36 cellular contexts compared by ENCODE assay signal in the genomic region with DNA sequence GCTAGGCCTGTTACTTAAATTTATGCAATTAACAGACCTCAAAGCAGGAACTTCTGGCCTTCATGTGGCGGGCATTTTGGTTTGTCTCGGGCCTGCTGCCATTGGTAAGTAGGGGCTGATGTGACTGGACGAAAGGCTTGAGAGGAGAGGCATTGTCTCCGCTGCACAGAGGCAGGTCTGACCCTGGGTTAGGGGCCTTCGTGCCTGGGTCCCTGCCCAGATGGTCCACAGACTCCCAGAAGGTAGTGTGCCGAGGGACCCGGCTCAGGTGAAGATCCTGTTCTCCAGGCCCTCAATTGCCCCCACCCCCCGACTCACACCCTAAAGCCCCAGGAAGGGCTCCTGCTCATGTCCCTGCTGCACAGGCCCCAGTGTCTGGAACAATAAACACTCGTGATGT.
"Had no signal": no experiment of that assay in that cellular context is flagged by ENCODE, and none has a peak within 500 bp of the region (broad histone marks: within the 10 kb centered on the region; RNA-seq: fewer than 3 reads in every experiment).

No MANE protein-coding gene starts in this region.

- H3K4me1 ChIP-seq: adrenal gland, body of pancreas, breast epithelium had no signal

- H3K36me3 ChIP-seq: adrenal gland, brain microvascular endothelial cell, breast epithelium had no signal

- H3K4me1 Mint-ChIP-seq: activated B cell treated with CpG ODN at 0.5 μM for 24 hours; activated CD4-positive, alpha-beta T cell treated with anti-CD3 and anti-CD28 coated beads, Interleukin-2, amount 10 ng/mL, durations not matched to agents 24 days and 14 days; activated naive CD8-positive, alpha-beta T cell treated with anti-CD3 and anti-CD28 coated beads for 36 hours; activated T-helper 17 cell treated with anti-CD3 and anti-CD28 coated beads, Interleukin-2, amount 50 U/mL, for 72 hours had no signal

- H3K36me3 Mint-ChIP-seq: activated CD4-positive, alpha-beta memory T cell treated with anti-CD3 and anti-CD28 coated beads for 36 hours; activated naive CD4-positive, alpha-beta T cell treated with anti-CD3 and anti-CD28 coated beads, Interleukin-2, amount 50 U/mL, for 72 hours; activated naive CD8-positive, alpha-beta T cell treated with anti-CD3 and anti-CD28 coated beads for 36 hours had no signal

- H3K27ac Mint-ChIP-seq: activated B cell treated with CpG ODN at 0.5 μM for 24 hours; activated CD4-positive, alpha-beta memory T cell treated with anti-CD3 and anti-CD28 coated beads for 36 hours; activated CD4-positive, alpha-beta T cell treated with anti-CD3 and anti-CD28 coated beads, Interleukin-2, amount 10 ng/mL, durations not matched to agents 24 days and 14 days; activated CD8-positive, alpha-beta T cell treated with anti-CD3 and anti-CD28 coated beads for 36 hours; activated naive CD4-positive, alpha-beta T cell treated with anti-CD3 and anti-CD28 coated beads for 36 hours; activated naive CD4-positive, alpha-beta T cell treated with anti-CD3 and anti-CD28 coated beads, Interleukin-2, amount 50 U/mL, for 72 hours; activated naive CD8-positive, alpha-beta T cell treated with anti-CD3 and anti-CD28 coated beads for 36 hours; activated T-cell treated with anti-CD3 and anti-CD28 coated beads, Interleukin-2, amount 50 U/mL, for 72 hours; activated T-helper 1 cell treated with anti-CD3 and anti-CD28 coated beads, Interleukin-12 subunit alpha, Interleukin-12 subunit beta, Interleukin-2, Interleukin-4 antibody, amounts not matched to agents 30 ng/mL and 10 ng/mL and 1 ng/mL, durations not matched to agents 14 hours and 24 hours and 36 hours; activated T-helper 17 cell treated with anti-CD3 and anti-CD28 coated beads, Interleukin-2, amount 50 U/mL, for 72 hours; T-helper 1 cell treated with Interleukin-12 subunit alpha and Interleukin-12 subunit beta and Interleukin-4 antibody, amounts not matched to agents 30 μg/mL and 1 μg/mL, for 36 hours; T-helper 2 cell treated with Interferon-gamma antibody and Interleukin-4, amounts not matched to agents 5 μg/mL and 100 μg/mL, for 36 hours had no signal

- H3K4me3 Mint-ChIP-seq: activated B cell treated with CpG ODN at 0.5 μM for 24 hours; activated CD4-positive, alpha-beta memory T cell treated with anti-CD3 and anti-CD28 coated beads for 36 hours; activated CD4-positive, alpha-beta T cell treated with anti-CD3 and anti-CD28 coated beads, Interleukin-2, amount 10 ng/mL, durations not matched to agents 24 days and 14 days; activated CD8-positive, alpha-beta T cell treated with anti-CD3 and anti-CD28 coated beads for 36 hours; activated naive CD4-positive, alpha-beta T cell treated with anti-CD3 and anti-CD28 coated beads for 36 hours; activated naive CD8-positive, alpha-beta T cell treated with anti-CD3 and anti-CD28 coated beads for 36 hours; activated T-cell treated with anti-CD3 and anti-CD28 coated beads, Interleukin-2, amount 50 U/mL, for 4 hours; activated T-cell treated with anti-CD3 and anti-CD28 coated beads, Interleukin-2, amount 50 U/mL, for 72 hours; activated T-helper 1 cell treated with anti-CD3 and anti-CD28 coated beads, Interleukin-12 subunit alpha, Interleukin-12 subunit beta, Interleukin-2, Interleukin-4 antibody, amounts not matched to agents 30 ng/mL and 10 ng/mL and 1 ng/mL, durations not matched to agents 14 hours and 24 hours and 36 hours; activated T-helper 17 cell treated with anti-CD3 and anti-CD28 coated beads, Interleukin-2, amount 50 U/mL, for 72 hours; T-helper 1 cell treated with Interleukin-12 subunit alpha and Interleukin-12 subunit beta and Interleukin-4 antibody, amounts not matched to agents 30 μg/mL and 1 μg/mL, for 36 hours; T-helper 2 cell treated with Interferon-gamma antibody and Interleukin-4, amounts not matched to agents 5 μg/mL and 100 μg/mL, for 36 hours had no signal

- H3K27me3 ChIP-seq: adrenal gland, body of pancreas, brain microvascular endothelial cell, breast epithelium had no signal

- H3K27me3 Mint-ChIP-seq: activated B cell treated with CpG ODN at 0.5 μM for 24 hours; activated CD4-positive, alpha-beta memory T cell treated with anti-CD3 and anti-CD28 coated beads for 36 hours; activated CD4-positive, alpha-beta T cell treated with anti-CD3 and anti-CD28 coated beads, Interleukin-2, amount 10 ng/mL, durations not matched to agents 24 days and 14 days; activated CD8-positive, alpha-beta T cell treated with anti-CD3 and anti-CD28 coated beads for 36 hours; activated naive CD8-positive, alpha-beta T cell treated with anti-CD3 and anti-CD28 coated beads for 36 hours; activated T-helper 17 cell treated with anti-CD3 and anti-CD28 coated beads, Interleukin-2, amount 50 U/mL, for 72 hours had no signal

- DNase-seq: activated B cell treated with CpG ODN at 0.5 μM for 24 hours; activated CD4-positive, alpha-beta memory T cell treated with anti-CD3 and anti-CD28 coated beads for 36 hours; activated CD4-positive, alpha-beta T cell treated with anti-CD3 and anti-CD28 coated beads for 4 hours; activated CD4-positive, alpha-beta T cell treated with anti-CD3 and anti-CD28 coated beads, Interleukin-2, amount 10 ng/mL, durations not matched to agents 24 days and 14 days; activated CD4-positive, alpha-beta T cell treated with anti-CD3 and anti-CD28 coated beads, Interleukin-2, amount 50 U/mL, for 1 hour; activated CD4-positive, alpha-beta T cell treated with anti-CD3 and anti-CD28 coated beads, Interleukin-2, amount 50 U/mL, for 4 hours; activated CD4-positive, CD25-positive, alpha-beta regulatory T cell treated with anti-CD3 and anti-CD28 coated beads, Interleukin-2, amount 50 U/mL, for 72 hours; activated CD8-positive, alpha-beta memory T cell treated with anti-CD3 and anti-CD28 coated beads, Interleukin-2, amount 50 U/mL, for 4 hours; activated CD8-positive, alpha-beta T cell treated with anti-CD3 and anti-CD28 coated beads for 36 hours; activated effector memory CD4-positive, alpha-beta T cell treated with anti-CD3 and anti-CD28 coated beads, Interleukin-2, amount 50 U/mL, for 16 hours; activated gamma-delta T cell treated with Interleukin-2 at 50 U/mL for 16 hours; activated naive CD4-positive, alpha-beta T cell; activated naive CD4-positive, alpha-beta T cell treated with anti-CD3 and anti-CD28 coated beads for 36 hours; activated naive CD4-positive, alpha-beta T cell treated with anti-CD3 and anti-CD28 coated beads, Interleukin-2, amount 50 U/mL, for 16 hours; activated naive CD8-positive, alpha-beta T cell treated with anti-CD3 and anti-CD28 coated beads for 36 hours; activated T-cell treated with anti-CD3 and anti-CD28 coated beads for 4 hours; activated T-cell treated with anti-CD3 and anti-CD28 coated beads, Interleukin-2, amount 50 U/mL, for 1 hour; activated T-cell treated with anti-CD3 and anti-CD28 coated beads, Interleukin-2, amount 50 U/mL, for 4 hours; activated T-cell treated with anti-CD3 and anti-CD28 coated beads, Interleukin-2, amount 50 U/mL, for 72 hours; adrenal gland; amniotic stem cell; aorta; body of pancreas; brain microvascular endothelial cell; central memory CD4-positive, alpha-beta T cell; T-helper 2 cell; T-helper 9 cell had no signal

- H3K9me3 Mint-ChIP-seq: activated naive CD4-positive, alpha-beta T cell treated with anti-CD3 and anti-CD28 coated beads, Interleukin-2, amount 50 U/mL, for 72 hours; activated T-helper 1 cell treated with anti-CD3 and anti-CD28 coated beads, Interleukin-12 subunit alpha, Interleukin-12 subunit beta, Interleukin-2, Interleukin-4 antibody, amounts not matched to agents 30 ng/mL and 10 ng/mL and 1 ng/mL, durations not matched to agents 14 hours and 24 hours and 36 hours had no signal

- H3K4me3 ChIP-seq: adrenal gland, body of pancreas, breast epithelium had no signal

- H3K27ac ChIP-seq: adrenal gland, body of pancreas, brain microvascular endothelial cell, breast epithelium, VCaP had no signal

- H3K9me3 ChIP-seq: adrenal gland, body of pancreas had no signal

- ATAC-seq: activated CD8-positive, alpha-beta T cell treated with anti-CD3 and anti-CD28 coated beads for 36 hours; activated naive CD4-positive, alpha-beta T cell treated with anti-CD3 and anti-CD28 coated beads, Interleukin-2, amount 50 U/mL, for 72 hours; activated T-cell treated with anti-CD3 and anti-CD28 coated beads, Interleukin-2, amount 50 U/mL, for 4 hours; activated T-cell treated with anti-CD3 and anti-CD28 coated beads, Interleukin-2, amount 50 U/mL, for 72 hours; activated T-helper 17 cell treated with anti-CD3 and anti-CD28 coated beads, Interleukin-2, amount 50 U/mL, for 72 hours; body of pancreas had no signal

- FAIRE-seq: astrocyte, TTC549 had no signal
